In the genomic region with DNA sequence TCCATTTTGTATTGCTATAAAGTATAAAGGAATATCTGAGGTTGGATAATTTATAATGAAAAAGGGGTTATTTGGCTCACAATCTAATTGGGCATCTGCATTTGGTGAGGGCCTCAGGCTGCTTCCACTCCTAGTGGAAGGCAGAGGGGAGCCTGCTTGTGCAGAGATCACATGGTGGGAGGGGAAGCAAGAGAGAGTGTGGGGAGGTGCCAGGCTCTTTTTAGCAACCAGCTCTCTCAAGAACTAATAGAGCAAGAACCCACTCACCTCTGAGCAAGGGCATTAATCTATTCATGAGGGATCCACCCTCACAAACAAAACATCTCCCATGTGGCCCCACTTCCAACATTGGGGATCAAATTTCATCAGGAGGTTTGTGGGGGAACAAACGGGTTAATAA, we compare ENCODE assay signal across 15 cellular contexts.
DNase-seq lines count a peak whose midpoint lies in the region; ATAC-seq and TF ChIP-seq lines count a peak whose summit lies in the region.
"Had no signal": no experiment of that assay in that cellular context is flagged by ENCODE, and none has a peak within 500 bp of the region (broad histone marks: within the 10 kb centered on the region; RNA-seq: fewer than 3 reads in every experiment).

No MANE protein-coding gene starts in this region.

- peaks cover 0 to 3% (median 0%) of the 10 kb centered on the region in 3 donors for H3K27me3 Mint-ChIP-seq in CD14-positive monocyte (ENCODE audit: low read depth in 3 of 3)
- no peaks in the 10 kb centered on the region for H3K27me3 Mint-ChIP-seq in CD4-positive, CD25-positive, alpha-beta regulatory T cell
- no peaks in the 10 kb centered on the region for H3K27me3 Mint-ChIP-seq in endodermal cell (ENCODE audit: insufficient read depth)
- H3K27me3 Mint-ChIP-seq in nephron progenitor cell (ENCODE audit: low read depth, poor library complexity) = peaks cover 3% of the 10 kb centered on the region
- H3K27me3 Mint-ChIP-seq in endothelial cell (ENCODE audit: unreplicated experiment) = no peaks in the 10 kb centered on the region
- no peaks in the 10 kb centered on the region for H3K27me3 Mint-ChIP-seq in stimulated activated naive CD8-positive, alpha-beta T cell treated with anti-CD3 and anti-CD28 coated beads, Interleukin-15, amount 100 ng/mL, for 72 hours
- H3K27me3 Mint-ChIP-seq: B cell had no signal

- H3K4me1 ChIP-seq in CD4-positive, CD25-positive, alpha-beta regulatory T cell (ENCODE audit: control insufficient read depth, insufficient read depth, low read length, poor library complexity, severe bottlenecking) = no peaks in the 10 kb centered on the region
- no peaks in the 10 kb centered on the region for H3K4me1 ChIP-seq in endodermal cell (ENCODE audit: control insufficient read depth, insufficient read depth, low read length)

- intact Hi-C loops in CD14-positive monocyte (cut with micrococcal nuclease) = no loop called here

- H3K36me3 Mint-ChIP-seq in CD14-positive monocyte = peaks cover 74 to 94% of the 10 kb centered on the region in 2 donors
- H3K36me3 Mint-ChIP-seq in CD4-positive, CD25-positive, alpha-beta regulatory T cell = peaks cover 38% of the 10 kb centered on the region
- H3K36me3 Mint-ChIP-seq in endodermal cell (ENCODE audit: low read depth) = peaks cover 51% of the 10 kb centered on the region
- H3K36me3 Mint-ChIP-seq in nephron progenitor cell (ENCODE audit: low read depth) = peaks cover 27% of the 10 kb centered on the region
- peaks cover 11% of the 10 kb centered on the region for H3K36me3 Mint-ChIP-seq in endothelial cell (ENCODE audit: low read depth, unreplicated experiment)

- H3K27me3 ChIP-seq in CD4-positive, CD25-positive, alpha-beta regulatory T cell (ENCODE audit: control insufficient read depth, insufficient read depth, low read length) = no peaks in the 10 kb centered on the region
- no peaks in the 10 kb centered on the region for H3K27me3 ChIP-seq in endodermal cell (ENCODE audit: control insufficient read depth, insufficient read depth, low read length, poor library complexity, severe bottlenecking)

- no peaks in the 10 kb centered on the region for H3K9me3 Mint-ChIP-seq in CD14-positive monocyte
- H3K9me3 Mint-ChIP-seq in CD4-positive, CD25-positive, alpha-beta regulatory T cell = no peaks in the 10 kb centered on the region
- no peaks in the 10 kb centered on the region for H3K9me3 Mint-ChIP-seq in endodermal cell
- no peaks in the 10 kb centered on the region for H3K9me3 Mint-ChIP-seq in nephron progenitor cell
- H3K9me3 Mint-ChIP-seq in endothelial cell (ENCODE audit: unreplicated experiment) = no peaks in the 10 kb centered on the region
- H3K9me3 Mint-ChIP-seq in stimulated activated naive CD8-positive, alpha-beta T cell treated with anti-CD3 and anti-CD28 coated beads, Interleukin-15, amount 100 ng/mL, for 72 hours = no peaks in the 10 kb centered on the region
- H3K9me3 Mint-ChIP-seq: CD8-positive, alpha-beta T cell had no signal

- no peak for ATAC-seq in CD4-positive, CD25-positive, alpha-beta regulatory T cell (ENCODE audit: low read depth in 2 of 2)
- ATAC-seq in GM19023 (IDR thresholded peaks at IDR 0.05; ENCODE audit: unreplicated experiment) = no peak
- no peak for ATAC-seq in stimulated activated naive CD8-positive, alpha-beta T cell treated with anti-CD3 and anti-CD28 coated beads, Interleukin-15, amount 100 ng/mL, for 72 hours
- ATAC-seq: CD8-positive, alpha-beta T cell; K562; PC-3 had no signal

- TF ChIP-seq CTCF in CD14-positive monocyte (IDR thresholded peaks at IDR 0.05) (no peak), endodermal cell (conservative IDR thresholded peaks at IDR 0.05) (no peak), nephron progenitor cell (IDR thresholded peaks at IDR 0.05) (no peak), endothelial cell (IDR thresholded peaks at IDR 0.05; ENCODE audit: unreplicated experiment) (no peak)

- H3K4me3 Mint-ChIP-seq in CD14-positive monocyte (no peak overlapping the region), endodermal cell (no peak overlapping the region), nephron progenitor cell (no peak overlapping the region), endothelial cell (ENCODE audit: unreplicated experiment) (no peak overlapping the region)
- H3K4me3 Mint-ChIP-seq in CD4-positive, CD25-positive, alpha-beta regulatory T cell = no peak overlapping the region
- no peak overlapping the region for H3K4me3 Mint-ChIP-seq in stimulated activated naive CD8-positive, alpha-beta T cell treated with anti-CD3 and anti-CD28 coated beads, Interleukin-15, amount 100 ng/mL, for 72 hours
- H3K4me3 Mint-ChIP-seq: B cell; CD8-positive, alpha-beta T cell had no signal

- H3K4me1 Mint-ChIP-seq in CD14-positive monocyte (peaks cover 13% of the 10 kb centered on the region), endodermal cell (peaks cover 2% of the 10 kb centered on the region), nephron progenitor cell (no peaks in the 10 kb centered on the region), endothelial cell (ENCODE audit: unreplicated experiment) (no peaks in the 10 kb centered on the region)
- peaks cover 10 to 15% (median 13%) of the 10 kb centered on the region in 4 donors for H3K4me1 Mint-ChIP-seq in CD4-positive, CD25-positive, alpha-beta regulatory T cell
- no peaks in the 10 kb centered on the region for H3K4me1 Mint-ChIP-seq in stimulated activated naive CD8-positive, alpha-beta T cell treated with anti-CD3 and anti-CD28 coated beads, Interleukin-15, amount 100 ng/mL, for 72 hours

- H3K27ac Mint-ChIP-seq in CD14-positive monocyte (peak overlapping the region in 4 of 7 donors; percentile 33 to 86 (median 68)), endodermal cell (peak overlapping the region; percentile 38), nephron progenitor cell (peak overlapping the region; percentile 57), endothelial cell (ENCODE audit: unreplicated experiment) (no peak overlapping the region)
- peak overlapping the region; percentile 74 to 77 (median 76) for H3K27ac Mint-ChIP-seq in CD4-positive, CD25-positive, alpha-beta regulatory T cell
- H3K27ac Mint-ChIP-seq in stimulated activated naive CD8-positive, alpha-beta T cell treated with anti-CD3 and anti-CD28 coated beads, Interleukin-15, amount 100 ng/mL, for 72 hours = peak overlapping the region in 1 of 2 donors; percentile 90
- H3K27ac Mint-ChIP-seq: B cell; CD8-positive, alpha-beta T cell had no signal

- H3K9ac ChIP-seq in endodermal cell (ENCODE audit: extremely low read depth, low read length, poor library complexity, severe bottlenecking) = no peak overlapping the region
- H3K9ac ChIP-seq: GM23248 had no signal

- H3K27ac ChIP-seq in CD4-positive, CD25-positive, alpha-beta regulatory T cell (ENCODE audit: insufficient read depth, low read length, poor library complexity, severe bottlenecking) = no peak overlapping the region
- H3K27ac ChIP-seq in endodermal cell (ENCODE audit: low read depth, low read length) = no peak overlapping the region
- H3K27ac ChIP-seq: GM23248 had no signal

- H3K9me3 ChIP-seq in CD4-positive, CD25-positive, alpha-beta regulatory T cell (ENCODE audit: control insufficient read depth in 2 of 2, low read length in 2 of 2) = no peaks in the 10 kb centered on the region
- H3K9me3 ChIP-seq in endodermal cell (ENCODE audit: control insufficient read depth, low read length) = no peaks in the 10 kb centered on the region

- no peak for DNase-seq in CD14-positive monocyte (ENCODE audit: low spot score)
- no peak for DNase-seq in CD4-positive, CD25-positive, alpha-beta regulatory T cell
- DNase-seq in endodermal cell = no peak
- DNase-seq in nephron progenitor cell = no peak
- no peak for DNase-seq in endothelial cell (ENCODE audit: low spot score)
- no peak for DNase-seq in stimulated activated naive CD8-positive, alpha-beta T cell treated with anti-CD3 and anti-CD28 coated beads, Interleukin-15, amount 100 ng/mL, for 72 hours
- DNase-seq: CD8-positive, alpha-beta T cell; DND-41; GM23248; NCI-H187; NCI-H774; PC-3 had no signal

- H3K4me3 ChIP-seq in CD4-positive, CD25-positive, alpha-beta regulatory T cell (ENCODE audit: low read depth, low read length) = no peak overlapping the region
- H3K4me3 ChIP-seq in endodermal cell (ENCODE audit: low read length) = no peak overlapping the region
- H3K4me3 ChIP-seq: GM23248, K562 had no signal

- H3K36me3 ChIP-seq in CD4-positive, CD25-positive, alpha-beta regulatory T cell (ENCODE audit: control insufficient read depth, insufficient read depth, low read length) = peaks cover 78% of the 10 kb centered on the region
- H3K36me3 ChIP-seq in endodermal cell (ENCODE audit: control insufficient read depth, insufficient read depth, low read length) = peaks cover 30% of the 10 kb centered on the region

- WGBS in endodermal cell (ENCODE audit: insufficient coverage in 1 of 2, insufficient read length in 1 of 2), 2 experiments = 78 to 84% methylated on average over 1 of the region's 1 CpG
